1 cellular context compared by ENCODE assay signal in the genomic region with DNA sequence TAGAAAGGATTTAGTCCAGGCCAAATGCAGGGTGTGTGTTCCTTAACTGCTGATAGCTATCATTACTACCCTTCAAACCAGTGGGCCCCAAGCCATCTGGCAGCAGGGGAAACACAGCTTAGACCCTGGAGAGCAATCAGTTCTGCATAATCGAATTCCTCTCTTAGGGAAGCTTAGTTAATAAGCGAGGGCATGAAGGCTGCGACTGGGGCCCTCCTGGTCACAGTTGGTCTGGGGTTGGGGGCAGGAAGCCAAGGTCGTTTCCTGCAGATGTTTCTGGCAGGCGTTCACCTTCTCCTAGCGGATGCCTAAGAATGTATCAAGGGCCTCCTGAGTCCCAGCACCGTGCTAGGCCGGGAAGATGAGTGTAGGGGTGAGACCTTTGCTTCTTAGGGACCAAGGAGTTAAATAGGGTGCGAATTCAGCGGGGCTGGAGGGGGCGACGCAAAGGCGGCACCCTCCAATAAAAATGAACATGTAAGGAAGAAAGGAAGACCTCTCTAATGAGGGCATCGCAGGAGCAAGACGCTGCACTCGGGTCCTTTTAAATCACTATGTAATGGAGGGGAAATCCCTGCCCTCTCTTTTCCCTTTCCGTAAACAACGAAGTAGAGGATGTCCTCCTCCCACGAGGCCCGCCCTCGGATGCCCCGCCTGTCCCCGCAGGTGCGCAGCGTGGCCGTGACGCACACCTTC.
TF ChIP-seq lines count a peak whose summit lies in the region.

No MANE protein-coding gene starts in this region.

TF ChIP-seq in HepG2, 621 proteins besides CTCF, POLR2A, EP300 and RAD21 (continued from another document and continues in another):
- TF ChIP-seq, protein P1, sequence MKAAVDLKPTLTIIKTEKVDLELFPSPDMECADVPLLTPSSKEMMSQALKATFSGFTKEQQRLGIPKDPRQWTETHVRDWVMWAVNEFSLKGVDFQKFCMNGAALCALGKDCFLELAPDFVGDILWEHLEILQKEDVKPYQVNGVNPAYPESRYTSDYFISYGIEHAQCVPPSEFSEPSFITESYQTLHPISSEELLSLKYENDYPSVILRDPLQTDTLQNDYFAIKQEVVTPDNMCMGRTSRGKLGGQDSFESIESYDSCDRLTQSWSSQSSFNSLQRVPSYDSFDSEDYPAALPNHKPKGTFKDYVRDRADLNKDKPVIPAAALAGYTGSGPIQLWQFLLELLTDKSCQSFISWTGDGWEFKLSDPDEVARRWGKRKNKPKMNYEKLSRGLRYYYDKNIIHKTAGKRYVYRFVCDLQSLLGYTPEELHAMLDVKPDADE (CRISPR knock-in tag; IDR thresholded peaks at IDR 0.05) = no peak
- TF ChIP-seq ZSCAN9 (CRISPR knock-in tag; IDR thresholded peaks at IDR 0.05; ENCODE audit: borderline replicate concordance) (no peak), ZNF616 (CRISPR knock-in tag; IDR thresholded peaks at IDR 0.05; ENCODE audit: low read depth) (no peak), NCOA2 (CRISPR knock-in tag; IDR thresholded peaks at IDR 0.05) (peak; percentile 14; the same call in 1 of the 2 replicates), ARNTL (CRISPR knock-in tag; IDR thresholded peaks at IDR 0.05) (no peak), ZSCAN21 (CRISPR knock-in tag; IDR thresholded peaks at IDR 0.05; ENCODE audit: borderline replicate concordance) (peak; percentile 19; the same call in 1 of the 2 replicates), GLI4 (CRISPR knock-in tag; IDR thresholded peaks at IDR 0.05; ENCODE audit: borderline replicate concordance) (no peak), SMAD3 (CRISPR knock-in tag; IDR thresholded peaks at IDR 0.05) (no peak), SRSF1 (optimal IDR thresholded peaks at IDR 0.05; ENCODE audit: low read depth, low read length) (no peak), ZFP36 (IDR thresholded peaks at IDR 0.05; ENCODE audit: borderline replicate concordance, low read depth, low read length, partially characterized antibody) (no peak), ZNF761 (CRISPR knock-in tag; conservative IDR thresholded peaks at IDR 0.05) (no peak), NFE2L1 (CRISPR knock-in tag; IDR thresholded peaks at IDR 0.05; ENCODE audit: borderline replicate concordance) (no peak), MIXL1 (CRISPR knock-in tag; IDR thresholded peaks at IDR 0.05) (0 out of 2 replicates have a peak, but pooled peaks have one; percentile 16), HNRNPK (IDR thresholded peaks at IDR 0.05; ENCODE audit: low read depth, low read length, poor library complexity, severe bottlenecking) (no peak), HNRNPH1 (optimal IDR thresholded peaks at IDR 0.05; ENCODE audit: low read depth, low read length) (no peak), MED1 (CRISPR knock-in tag; IDR thresholded peaks at IDR 0.05) (no peak), XBP1 (CRISPR knock-in tag; IDR thresholded peaks at IDR 0.05) (no peak), SCMH1 (CRISPR knock-in tag; IDR thresholded peaks at IDR 0.05; ENCODE audit: borderline replicate concordance) (no peak), FOXC1 (CRISPR knock-in tag; IDR thresholded peaks at IDR 0.05; ENCODE audit: borderline replicate concordance) (0 out of 2 replicates have a peak, but pooled peaks have one; percentile 13), ZNF776 (CRISPR knock-in tag; IDR thresholded peaks at IDR 0.05) (no peak), ZNF547 (CRISPR knock-in tag; IDR thresholded peaks at IDR 0.05) (no peak), ZNF703 (CRISPR knock-in tag; IDR thresholded peaks at IDR 0.05; ENCODE audit: borderline replicate concordance) (no peak), RXRB (CRISPR knock-in tag; IDR thresholded peaks at IDR 0.05; ENCODE audit: borderline replicate concordance) (0 out of 2 replicates have a peak, but pooled peaks have one; percentile 31), RBFOX2 (IDR thresholded peaks at IDR 0.05; ENCODE audit: low read depth, low read length) (no peak), MXI1 (IDR thresholded peaks at IDR 0.05; ENCODE audit: borderline replicate concordance, low read depth, low read length) (no peak), SAP130 (CRISPR knock-in tag; IDR thresholded peaks at IDR 0.05; ENCODE audit: low read depth) (no peak), BORCS8-MEF2B (CRISPR knock-in tag; IDR thresholded peaks at IDR 0.05) (0 out of 2 replicates have a peak, but pooled peaks have one; percentile 94), GABPB1 (CRISPR knock-in tag; IDR thresholded peaks at IDR 0.05) (no peak; the same call in 1 of the 2 replicates), PRMT3 (CRISPR knock-in tag; IDR thresholded peaks at IDR 0.05; ENCODE audit: borderline replicate concordance, low read depth) (peak; percentile 62; the same call in 1 of the 2 replicates), ZNF253 (CRISPR knock-in tag; IDR thresholded peaks at IDR 0.05; ENCODE audit: borderline replicate concordance) (0 out of 2 replicates have a peak, but pooled peaks have one; percentile 22), ASH2L (IDR thresholded peaks at IDR 0.05; ENCODE audit: insufficient read length, low read depth, low read length) (peak; percentile 35), ARHGAP35 (CRISPR knock-in tag; IDR thresholded peaks at IDR 0.05; ENCODE audit: borderline replicate concordance) (no peak), SATB2 (CRISPR knock-in tag; IDR thresholded peaks at IDR 0.05) (no peak), NCOA1 (CRISPR knock-in tag; IDR thresholded peaks at IDR 0.05) (peak; percentile 93; the same call in 1 of the 2 replicates), SAFB2 (CRISPR knock-in tag; IDR thresholded peaks at IDR 0.05; ENCODE audit: borderline replicate concordance, low read depth) (no peak; the same call in 1 of the 2 replicates)
- TF ChIP-seq, protein P2, sequence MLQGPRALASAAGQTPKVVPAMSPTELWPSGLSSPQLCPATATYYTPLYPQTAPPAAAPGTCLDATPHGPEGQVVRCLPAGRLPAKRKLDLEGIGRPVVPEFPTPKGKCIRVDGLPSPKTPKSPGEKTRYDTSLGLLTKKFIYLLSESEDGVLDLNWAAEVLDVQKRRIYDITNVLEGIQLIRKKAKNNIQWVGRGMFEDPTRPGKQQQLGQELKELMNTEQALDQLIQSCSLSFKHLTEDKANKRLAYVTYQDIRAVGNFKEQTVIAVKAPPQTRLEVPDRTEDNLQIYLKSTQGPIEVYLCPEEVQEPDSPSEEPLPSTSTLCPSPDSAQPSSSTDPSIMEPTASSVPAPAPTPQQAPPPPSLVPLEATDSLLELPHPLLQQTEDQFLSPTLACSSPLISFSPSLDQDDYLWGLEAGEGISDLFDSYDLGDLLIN (CRISPR knock-in tag; IDR thresholded peaks at IDR 0.05; ENCODE audit: borderline replicate concordance) = no peak
- TF ChIP-seq, protein P3, sequence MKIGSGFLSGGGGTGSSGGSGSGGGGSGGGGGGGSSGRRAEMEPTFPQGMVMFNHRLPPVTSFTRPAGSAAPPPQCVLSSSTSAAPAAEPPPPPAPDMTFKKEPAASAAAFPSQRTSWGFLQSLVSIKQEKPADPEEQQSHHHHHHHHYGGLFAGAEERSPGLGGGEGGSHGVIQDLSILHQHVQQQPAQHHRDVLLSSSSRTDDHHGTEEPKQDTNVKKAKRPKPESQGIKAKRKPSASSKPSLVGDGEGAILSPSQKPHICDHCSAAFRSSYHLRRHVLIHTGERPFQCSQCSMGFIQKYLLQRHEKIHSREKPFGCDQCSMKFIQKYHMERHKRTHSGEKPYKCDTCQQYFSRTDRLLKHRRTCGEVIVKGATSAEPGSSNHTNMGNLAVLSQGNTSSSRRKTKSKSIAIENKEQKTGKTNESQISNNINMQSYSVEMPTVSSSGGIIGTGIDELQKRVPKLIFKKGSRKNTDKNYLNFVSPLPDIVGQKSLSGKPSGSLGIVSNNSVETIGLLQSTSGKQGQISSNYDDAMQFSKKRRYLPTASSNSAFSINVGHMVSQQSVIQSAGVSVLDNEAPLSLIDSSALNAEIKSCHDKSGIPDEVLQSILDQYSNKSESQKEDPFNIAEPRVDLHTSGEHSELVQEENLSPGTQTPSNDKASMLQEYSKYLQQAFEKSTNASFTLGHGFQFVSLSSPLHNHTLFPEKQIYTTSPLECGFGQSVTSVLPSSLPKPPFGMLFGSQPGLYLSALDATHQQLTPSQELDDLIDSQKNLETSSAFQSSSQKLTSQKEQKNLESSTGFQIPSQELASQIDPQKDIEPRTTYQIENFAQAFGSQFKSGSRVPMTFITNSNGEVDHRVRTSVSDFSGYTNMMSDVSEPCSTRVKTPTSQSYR (CRISPR knock-in tag; IDR thresholded peaks at IDR 0.05; ENCODE audit: borderline replicate concordance) = no peak
- TF ChIP-seq, protein P4, sequence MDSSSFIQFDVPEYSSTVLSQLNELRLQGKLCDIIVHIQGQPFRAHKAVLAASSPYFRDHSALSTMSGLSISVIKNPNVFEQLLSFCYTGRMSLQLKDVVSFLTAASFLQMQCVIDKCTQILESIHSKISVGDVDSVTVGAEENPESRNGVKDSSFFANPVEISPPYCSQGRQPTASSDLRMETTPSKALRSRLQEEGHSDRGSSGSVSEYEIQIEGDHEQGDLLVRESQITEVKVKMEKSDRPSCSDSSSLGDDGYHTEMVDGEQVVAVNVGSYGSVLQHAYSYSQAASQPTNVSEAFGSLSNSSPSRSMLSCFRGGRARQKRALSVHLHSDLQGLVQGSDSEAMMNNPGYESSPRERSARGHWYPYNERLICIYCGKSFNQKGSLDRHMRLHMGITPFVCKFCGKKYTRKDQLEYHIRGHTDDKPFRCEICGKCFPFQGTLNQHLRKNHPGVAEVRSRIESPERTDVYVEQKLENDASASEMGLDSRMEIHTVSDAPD (CRISPR knock-in tag; IDR thresholded peaks at IDR 0.05) = 0 out of 2 replicates have a peak, but pooled peaks have one; percentile 70
- TF ChIP-seq, protein P5, sequence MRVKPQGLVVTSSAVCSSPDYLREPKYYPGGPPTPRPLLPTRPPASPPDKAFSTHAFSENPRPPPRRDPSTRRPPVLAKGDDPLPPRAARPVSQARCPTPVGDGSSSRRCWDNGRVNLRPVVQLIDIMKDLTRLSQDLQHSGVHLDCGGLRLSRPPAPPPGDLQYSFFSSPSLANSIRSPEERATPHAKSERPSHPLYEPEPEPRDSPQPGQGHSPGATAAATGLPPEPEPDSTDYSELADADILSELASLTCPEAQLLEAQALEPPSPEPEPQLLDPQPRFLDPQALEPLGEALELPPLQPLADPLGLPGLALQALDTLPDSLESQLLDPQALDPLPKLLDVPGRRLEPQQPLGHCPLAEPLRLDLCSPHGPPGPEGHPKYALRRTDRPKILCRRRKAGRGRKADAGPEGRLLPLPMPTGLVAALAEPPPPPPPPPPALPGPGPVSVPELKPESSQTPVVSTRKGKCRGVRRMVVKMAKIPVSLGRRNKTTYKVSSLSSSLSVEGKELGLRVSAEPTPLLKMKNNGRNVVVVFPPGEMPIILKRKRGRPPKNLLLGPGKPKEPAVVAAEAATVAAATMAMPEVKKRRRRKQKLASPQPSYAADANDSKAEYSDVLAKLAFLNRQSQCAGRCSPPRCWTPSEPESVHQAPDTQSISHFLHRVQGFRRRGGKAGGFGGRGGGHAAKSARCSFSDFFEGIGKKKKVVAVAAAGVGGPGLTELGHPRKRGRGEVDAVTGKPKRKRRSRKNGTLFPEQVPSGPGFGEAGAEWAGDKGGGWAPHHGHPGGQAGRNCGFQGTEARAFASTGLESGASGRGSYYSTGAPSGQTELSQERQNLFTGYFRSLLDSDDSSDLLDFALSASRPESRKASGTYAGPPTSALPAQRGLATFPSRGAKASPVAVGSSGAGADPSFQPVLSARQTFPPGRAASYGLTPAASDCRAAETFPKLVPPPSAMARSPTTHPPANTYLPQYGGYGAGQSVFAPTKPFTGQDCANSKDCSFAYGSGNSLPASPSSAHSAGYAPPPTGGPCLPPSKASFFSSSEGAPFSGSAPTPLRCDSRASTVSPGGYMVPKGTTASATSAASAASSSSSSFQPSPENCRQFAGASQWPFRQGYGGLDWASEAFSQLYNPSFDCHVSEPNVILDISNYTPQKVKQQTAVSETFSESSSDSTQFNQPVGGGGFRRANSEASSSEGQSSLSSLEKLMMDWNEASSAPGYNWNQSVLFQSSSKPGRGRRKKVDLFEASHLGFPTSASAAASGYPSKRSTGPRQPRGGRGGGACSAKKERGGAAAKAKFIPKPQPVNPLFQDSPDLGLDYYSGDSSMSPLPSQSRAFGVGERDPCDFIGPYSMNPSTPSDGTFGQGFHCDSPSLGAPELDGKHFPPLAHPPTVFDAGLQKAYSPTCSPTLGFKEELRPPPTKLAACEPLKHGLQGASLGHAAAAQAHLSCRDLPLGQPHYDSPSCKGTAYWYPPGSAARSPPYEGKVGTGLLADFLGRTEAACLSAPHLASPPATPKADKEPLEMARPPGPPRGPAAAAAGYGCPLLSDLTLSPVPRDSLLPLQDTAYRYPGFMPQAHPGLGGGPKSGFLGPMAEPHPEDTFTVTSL (CRISPR knock-in tag; IDR thresholded peaks at IDR 0.05; ENCODE audit: borderline replicate concordance) = 0 out of 2 replicates have a peak, but pooled peaks have one; percentile 46
- TF ChIP-seq, protein P6, sequence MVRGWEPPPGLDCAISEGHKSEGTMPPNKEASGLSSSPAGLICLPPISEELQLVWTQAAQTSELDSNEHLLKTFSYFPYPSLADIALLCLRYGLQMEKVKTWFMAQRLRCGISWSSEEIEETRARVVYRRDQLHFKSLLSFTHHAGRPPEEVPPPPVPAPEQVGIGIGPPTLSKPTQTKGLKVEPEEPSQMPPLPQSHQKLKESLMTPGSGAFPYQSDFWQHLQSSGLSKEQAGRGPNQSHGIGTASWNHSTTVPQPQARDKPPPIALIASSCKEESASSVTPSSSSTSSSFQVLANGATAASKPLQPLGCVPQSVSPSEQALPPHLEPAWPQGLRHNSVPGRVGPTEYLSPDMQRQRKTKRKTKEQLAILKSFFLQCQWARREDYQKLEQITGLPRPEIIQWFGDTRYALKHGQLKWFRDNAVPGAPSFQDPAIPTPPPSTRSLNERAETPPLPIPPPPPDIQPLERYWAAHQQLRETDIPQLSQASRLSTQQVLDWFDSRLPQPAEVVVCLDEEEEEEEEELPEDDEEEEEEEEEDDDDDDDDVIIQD (CRISPR knock-in tag; IDR thresholded peaks at IDR 0.05; ENCODE audit: low read depth) = no peak
- TF ChIP-seq, protein P7, sequence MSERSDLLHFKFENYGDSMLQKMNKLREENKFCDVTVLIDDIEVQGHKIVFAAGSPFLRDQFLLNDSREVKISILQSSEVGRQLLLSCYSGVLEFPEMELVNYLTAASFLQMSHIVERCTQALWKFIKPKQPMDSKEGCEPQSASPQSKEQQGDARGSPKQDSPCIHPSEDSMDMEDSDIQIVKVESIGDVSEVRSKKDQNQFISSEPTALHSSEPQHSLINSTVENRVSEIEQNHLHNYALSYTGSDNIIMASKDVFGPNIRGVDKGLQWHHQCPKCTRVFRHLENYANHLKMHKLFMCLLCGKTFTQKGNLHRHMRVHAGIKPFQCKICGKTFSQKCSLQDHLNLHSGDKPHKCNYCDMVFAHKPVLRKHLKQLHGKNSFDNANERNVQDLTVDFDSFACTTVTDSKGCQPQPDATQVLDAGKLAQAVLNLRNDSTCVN (CRISPR knock-in tag; IDR thresholded peaks at IDR 0.05; ENCODE audit: borderline replicate concordance) = peak; percentile 18; the same call in 1 of the 2 replicates
- TF ChIP-seq, protein P8, sequence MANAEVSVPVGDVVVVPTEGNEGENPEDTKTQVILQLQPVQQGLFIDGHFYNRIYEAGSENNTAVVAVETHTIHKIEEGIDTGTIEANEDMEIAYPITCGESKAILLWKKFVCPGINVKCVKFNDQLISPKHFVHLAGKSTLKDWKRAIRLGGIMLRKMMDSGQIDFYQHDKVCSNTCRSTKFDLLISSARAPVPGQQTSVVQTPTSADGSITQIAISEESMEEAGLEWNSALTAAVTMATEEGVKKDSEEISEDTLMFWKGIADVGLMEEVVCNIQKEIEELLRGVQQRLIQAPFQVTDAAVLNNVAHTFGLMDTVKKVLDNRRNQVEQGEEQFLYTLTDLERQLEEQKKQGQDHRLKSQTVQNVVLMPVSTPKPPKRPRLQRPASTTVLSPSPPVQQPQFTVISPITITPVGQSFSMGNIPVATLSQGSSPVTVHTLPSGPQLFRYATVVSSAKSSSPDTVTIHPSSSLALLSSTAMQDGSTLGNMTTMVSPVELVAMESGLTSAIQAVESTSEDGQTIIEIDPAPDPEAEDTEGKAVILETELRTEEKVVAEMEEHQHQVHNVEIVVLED (CRISPR knock-in tag; IDR thresholded peaks at IDR 0.05; ENCODE audit: borderline replicate concordance) = no peak
